ENCODE assay signal across 27 cellular contexts in genomic region chr4:57460967-57461366, GRCh38.
"Had no signal": no experiment of that assay in that cellular context is flagged by ENCODE, and none has a peak within 500 bp of the region (broad histone marks: within the 10 kb centered on the region; RNA-seq: fewer than 3 reads in every experiment).

No MANE protein-coding gene starts in this region.

- H3K9me3 ChIP-seq: suprapubic skin, testis, thoracic aorta, thyroid gland, tibial artery, upper lobe of left lung, upper lobe of right lung, uterus, vagina had no signal

- H3K36me3 Mint-ChIP-seq: stimulated activated effector memory CD8-positive, alpha-beta T cell treated with anti-CD3 and anti-CD28 coated beads, Interleukin-12 subunit alpha, Interleukin-12 subunit beta, amount 100 ng/mL, for 72 hours; stimulated activated memory B cell treated with anti-CD40 and anti-IgM and Interleukin-4, amounts not matched to agents 10 μg/mL and 1 μg/mL and 100 μg/mL, for 72 hours; stimulated activated naive B cell treated with anti-CD40 and anti-IgM and Interleukin-4, amounts not matched to agents 10 μg/mL and 1 μg/mL and 100 μg/mL, for 72 hours; type B pancreatic cell had no signal

- H3K4me3 ChIP-seq: stomach, suprapubic skin, testis, thoracic aorta, thyroid gland, tibial artery, tibial nerve, upper lobe of left lung, upper lobe of right lung, uterus, vagina had no signal

- H3K36me3 ChIP-seq: stomach, suprapubic skin, thoracic aorta, thyroid gland, tibial artery, tibial nerve, upper lobe of left lung, upper lobe of right lung, uterus, vagina had no signal

- H3K4me1 ChIP-seq: stomach, suprapubic skin, testis, thyroid gland, tibial artery, tibial nerve, upper lobe of left lung, upper lobe of right lung, uterus, vagina had no signal

- H3K27me3 ChIP-seq: stomach, suprapubic skin, testis, thyroid gland, tibial artery, tibial nerve, upper lobe of left lung, upper lobe of right lung, uterus, vagina had no signal

- H3K4me1 Mint-ChIP-seq: stimulated activated effector memory CD8-positive, alpha-beta T cell treated with anti-CD3 and anti-CD28 coated beads, Interleukin-12 subunit alpha, Interleukin-12 subunit beta, amount 100 ng/mL, for 72 hours; stimulated activated memory B cell treated with anti-CD40 and anti-IgM and Interleukin-4, amounts not matched to agents 10 μg/mL and 1 μg/mL and 100 μg/mL, for 72 hours; stimulated activated naive B cell treated with anti-CD40 and anti-IgM and Interleukin-4, amounts not matched to agents 10 μg/mL and 1 μg/mL and 100 μg/mL, for 72 hours; stimulated activated naive CD8-positive, alpha-beta T cell treated with anti-CD3 and anti-CD28 coated beads, Interleukin-15, amount 100 ng/mL, for 72 hours had no signal

- DNase-seq: stimulated activated CD4-positive, alpha-beta T cell treated with anti-CD3 and anti-CD28 coated beads, Interleukin-2, amount 100 ng/mL, for 48 hours; stimulated activated CD4-positive, alpha-beta T cell treated with anti-CD3 and anti-CD28 coated beads, Interleukin-4, amount 100 ng/mL, for 1 hour; stimulated activated CD4-positive, alpha-beta T cell treated with anti-CD3 and anti-CD28 coated beads, Interleukin-4, amount 100 ng/mL, for 24 hours; stimulated activated CD4-positive, alpha-beta T cell treated with anti-CD3 and anti-CD28 coated beads, Interleukin-4, amount 100 ng/mL, for 4 hours; stimulated activated CD8-positive, alpha-beta memory T cell treated with anti-CD3 and anti-CD28 coated beads, Interleukin-4, amount 100 ng/mL, for 48 hours; stimulated activated naive B cell treated with anti-CD40 and anti-IgM and Interleukin-4, amounts not matched to agents 10 μg/mL and 1 μg/mL and 100 μg/mL, for 72 hours; stimulated activated naive CD4-positive, alpha-beta T cell; stimulated activated naive CD4-positive, alpha-beta T cell treated with Interleukin-2 at 50 U/mL for 16 hours; stimulated activated naive CD8-positive, alpha-beta T cell treated with anti-CD3 and anti-CD28 coated beads, Interleukin-15, amount 100 ng/mL, for 72 hours; stimulated activated naive CD8-positive, alpha-beta T cell treated with anti-CD3 and anti-CD28 coated beads, Interleukin-15, Interleukin-2, amounts not matched to agents 100 U/mL and 50 U/mL, for 24 hours; stomach; substantia nigra; testis; thyroid gland; tibial artery; trophoblast cell; upper lobe of left lung; upper lobe of right lung; uterus had no signal

- H3K27ac ChIP-seq: stomach, suprapubic skin, testis, thoracic aorta, thyroid gland, tibial artery, tibial nerve, upper lobe of left lung, upper lobe of right lung, uterus, vagina had no signal

- ATAC-seq: stimulated activated effector memory CD8-positive, alpha-beta T cell treated with anti-CD3 and anti-CD28 coated beads, Interleukin-12 subunit alpha, Interleukin-12 subunit beta, amount 100 ng/mL, for 72 hours; stimulated activated memory B cell treated with anti-CD40 and anti-IgM and Interleukin-4, amounts not matched to agents 10 μg/mL and 1 μg/mL and 100 μg/mL, for 72 hours; stimulated activated naive B cell treated with anti-CD40 and anti-IgM and Interleukin-4, amounts not matched to agents 10 μg/mL and 1 μg/mL and 100 μg/mL, for 72 hours; stimulated activated naive CD8-positive, alpha-beta T cell treated with anti-CD3 and anti-CD28 coated beads, Interleukin-15, amount 100 ng/mL, for 72 hours; stimulated activated naive CD8-positive, alpha-beta T cell treated with anti-CD3 and anti-CD28 coated beads, Interleukin-15, Interleukin-2, amounts not matched to agents 100 U/mL and 50 U/mL, for 24 hours; upper lobe of right lung had no signal

- H3K4me3 Mint-ChIP-seq: stimulated activated effector memory CD8-positive, alpha-beta T cell treated with anti-CD3 and anti-CD28 coated beads, Interleukin-12 subunit alpha, Interleukin-12 subunit beta, amount 100 ng/mL, for 72 hours; stimulated activated memory B cell treated with anti-CD40 and anti-IgM and Interleukin-4, amounts not matched to agents 10 μg/mL and 1 μg/mL and 100 μg/mL, for 72 hours; stimulated activated naive B cell treated with anti-CD40 and anti-IgM and Interleukin-4, amounts not matched to agents 10 μg/mL and 1 μg/mL and 100 μg/mL, for 72 hours; stimulated activated naive CD8-positive, alpha-beta T cell treated with anti-CD3 and anti-CD28 coated beads, Interleukin-15, amount 100 ng/mL, for 72 hours; stimulated activated naive CD8-positive, alpha-beta T cell treated with anti-CD3 and anti-CD28 coated beads, Interleukin-15, Interleukin-2, amounts not matched to agents 100 ng/mL and 50 ng/mL, for 24 hours; type B pancreatic cell had no signal

- H3K27me3 Mint-ChIP-seq: stimulated activated memory B cell treated with anti-CD40 and anti-IgM and Interleukin-4, amounts not matched to agents 10 μg/mL and 1 μg/mL and 100 μg/mL, for 72 hours; stimulated activated naive B cell treated with anti-CD40 and anti-IgM and Interleukin-4, amounts not matched to agents 10 μg/mL and 1 μg/mL and 100 μg/mL, for 72 hours; stimulated activated naive CD8-positive, alpha-beta T cell treated with anti-CD3 and anti-CD28 coated beads, Interleukin-15, amount 100 ng/mL, for 72 hours; stimulated activated naive CD8-positive, alpha-beta T cell treated with anti-CD3 and anti-CD28 coated beads, Interleukin-15, Interleukin-2, amounts not matched to agents 100 ng/mL and 50 ng/mL, for 24 hours; type B pancreatic cell had no signal

- H3K27ac Mint-ChIP-seq: stimulated activated effector memory CD8-positive, alpha-beta T cell treated with anti-CD3 and anti-CD28 coated beads, Interleukin-12 subunit alpha, Interleukin-12 subunit beta, amount 100 ng/mL, for 72 hours; stimulated activated memory B cell treated with anti-CD40 and anti-IgM and Interleukin-4, amounts not matched to agents 10 μg/mL and 1 μg/mL and 100 μg/mL, for 72 hours; stimulated activated naive B cell treated with anti-CD40 and anti-IgM and Interleukin-4, amounts not matched to agents 10 μg/mL and 1 μg/mL and 100 μg/mL, for 72 hours; stimulated activated naive CD8-positive, alpha-beta T cell treated with anti-CD3 and anti-CD28 coated beads, Interleukin-15, amount 100 ng/mL, for 72 hours; stimulated activated naive CD8-positive, alpha-beta T cell treated with anti-CD3 and anti-CD28 coated beads, Interleukin-15, Interleukin-2, amounts not matched to agents 100 ng/mL and 50 ng/mL, for 24 hours; type B pancreatic cell had no signal
